28 cellular contexts compared by ENCODE assay signal in the genomic region with DNA sequence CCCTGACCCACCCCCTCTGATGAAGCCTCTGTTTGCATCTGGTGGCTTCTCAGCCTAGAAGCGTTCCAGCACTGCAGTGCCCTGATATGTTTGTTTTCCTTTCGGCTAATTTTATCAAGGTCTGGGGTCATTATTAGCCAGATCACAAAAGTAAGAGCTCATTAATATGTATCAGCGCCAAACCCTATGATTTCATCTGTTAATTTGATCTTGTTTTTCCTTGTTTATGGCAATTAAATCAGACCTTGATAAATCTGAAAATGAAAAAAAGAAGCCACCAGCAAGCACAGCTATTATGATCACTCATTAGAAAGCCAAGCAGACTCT.
"Had no signal": no experiment of that assay in that cellular context is flagged by ENCODE, and none has a peak within 500 bp of the region (broad histone marks: within the 10 kb centered on the region; RNA-seq: fewer than 3 reads in every experiment).

No MANE protein-coding gene starts in this region.

- H3K4me3 ChIP-seq: ovary, skin epidermis, upper lobe of left lung, vagina had no signal

- ATAC-seq: effector memory CD8-positive, alpha-beta T cell; esophagus mucosa; naive thymus-derived CD8-positive, alpha-beta T cell; sciatic nerve; stimulated activated naive CD8-positive, alpha-beta T cell treated with anti-CD3 and anti-CD28 coated beads, Interleukin-15, amount 100 ng/mL, for 72 hours; T-helper 17 cell had no signal

- H3K27ac ChIP-seq: ovary, skin epidermis, upper lobe of left lung, vagina, WERI-Rb-1 had no signal

- H3K9me3 Mint-ChIP-seq: activated CD4-positive, alpha-beta memory T cell treated with anti-CD3 and anti-CD28 coated beads, Interleukin-2, amount 10 ng/mL, durations not matched to agents 7 days and 5 days; activated CD4-positive, alpha-beta T cell treated with anti-CD3 and anti-CD28 coated beads, Interleukin-2, amount 10 ng/mL, durations not matched to agents 24 days and 14 days; activated naive CD4-positive, alpha-beta T cell treated with anti-CD3 and anti-CD28 coated beads, Interleukin-2, amount 10 ng/mL, durations not matched to agents 7 days and 5 days; activated naive CD8-positive, alpha-beta T cell treated with anti-CD3 and anti-CD28 coated beads, Interleukin-2, amount 10 ng/mL, durations not matched to agents 7 days and 5 days; activated T-cell treated with anti-CD3 and anti-CD28 coated beads, Interleukin-2, amount 50 U/mL, for 24 hours; effector memory CD8-positive, alpha-beta T cell; stimulated activated naive CD8-positive, alpha-beta T cell treated with anti-CD3 and anti-CD28 coated beads, Interleukin-15, amount 100 ng/mL, for 72 hours had no signal

- H3K4me3 Mint-ChIP-seq: activated CD4-positive, alpha-beta memory T cell treated with anti-CD3 and anti-CD28 coated beads, Interleukin-2, amount 10 ng/mL, durations not matched to agents 7 days and 5 days; activated CD4-positive, alpha-beta T cell treated with anti-CD3 and anti-CD28 coated beads, Interleukin-2, amount 10 ng/mL, durations not matched to agents 24 days and 14 days; activated naive CD4-positive, alpha-beta T cell treated with anti-CD3 and anti-CD28 coated beads, Interleukin-2, amount 10 ng/mL, durations not matched to agents 7 days and 5 days; activated naive CD8-positive, alpha-beta T cell treated with anti-CD3 and anti-CD28 coated beads, Interleukin-2, amount 10 ng/mL, durations not matched to agents 7 days and 5 days; activated T-cell treated with anti-CD3 and anti-CD28 coated beads, Interleukin-2, amount 50 U/mL, for 24 hours; effector memory CD8-positive, alpha-beta T cell; naive thymus-derived CD8-positive, alpha-beta T cell; stimulated activated memory B cell treated with anti-CD40 and anti-IgM and Interleukin-4, amounts not matched to agents 10 μg/mL and 1 μg/mL and 100 μg/mL, for 72 hours; stimulated activated naive CD8-positive, alpha-beta T cell treated with anti-CD3 and anti-CD28 coated beads, Interleukin-15, amount 100 ng/mL, for 72 hours; T-helper 17 cell had no signal

- DNase-seq: activated CD4-positive, alpha-beta memory T cell treated with anti-CD3 and anti-CD28 coated beads, Interleukin-2, amount 10 ng/mL, durations not matched to agents 7 days and 5 days; activated CD4-positive, alpha-beta T cell treated with anti-CD3 and anti-CD28 coated beads, Interleukin-2, amount 10 ng/mL, durations not matched to agents 24 days and 14 days; activated CD4-positive, CD25-positive, alpha-beta regulatory T cell treated with anti-CD3 and anti-CD28 coated beads, Interleukin-2, amount 50 U/mL, for 72 hours; activated CD8-positive, alpha-beta memory T cell treated with anti-CD3 and anti-CD28 coated beads, Interleukin-2, amount 50 U/mL, for 48 hours; activated gamma-delta T cell; activated naive CD4-positive, alpha-beta T cell treated with anti-CD3 and anti-CD28 coated beads, Interleukin-2, amount 10 ng/mL, durations not matched to agents 7 days and 5 days; activated naive CD8-positive, alpha-beta T cell treated with anti-CD3 and anti-CD28 coated beads, Interleukin-2, amount 10 ng/mL, durations not matched to agents 7 days and 5 days; activated T-cell treated with anti-CD3 and anti-CD28 coated beads, Interleukin-2, amount 50 U/mL, for 24 hours; amniotic stem cell; cortex of kidney; effector memory CD8-positive, alpha-beta T cell; foreskin fibroblast; naive thymus-derived CD8-positive, alpha-beta T cell; ovary; stimulated activated CD4-positive, alpha-beta T cell treated with anti-CD3 and anti-CD28 coated beads, Interleukin-12 subunit alpha, Interleukin-12 subunit beta, amount 100 ng/mL, for 4 hours; stimulated activated CD4-positive, alpha-beta T cell treated with anti-CD3 and anti-CD28 coated beads, Interleukin-4, amount 100 ng/mL, for 4 hours; stimulated activated CD8-positive, alpha-beta memory T cell treated with anti-CD3 and anti-CD28 coated beads, Interleukin-4, amount 100 ng/mL, for 48 hours; stimulated activated naive CD8-positive, alpha-beta T cell treated with anti-CD3 and anti-CD28 coated beads, Interleukin-15, amount 100 ng/mL, for 72 hours; T-helper 17 cell; T1000; WERI-Rb-1 had no signal

- H3K9me3 ChIP-seq: ovary, upper lobe of left lung, vagina had no signal

- H3K36me3 ChIP-seq: ovary, upper lobe of left lung, vagina, WERI-Rb-1 had no signal

- H3K27ac Mint-ChIP-seq: activated CD4-positive, alpha-beta memory T cell treated with anti-CD3 and anti-CD28 coated beads, Interleukin-2, amount 10 ng/mL, durations not matched to agents 7 days and 5 days; activated CD4-positive, alpha-beta T cell treated with anti-CD3 and anti-CD28 coated beads, Interleukin-2, amount 10 ng/mL, durations not matched to agents 24 days and 14 days; activated naive CD4-positive, alpha-beta T cell treated with anti-CD3 and anti-CD28 coated beads, Interleukin-2, amount 10 ng/mL, durations not matched to agents 7 days and 5 days; activated naive CD8-positive, alpha-beta T cell treated with anti-CD3 and anti-CD28 coated beads, Interleukin-2, amount 10 ng/mL, durations not matched to agents 7 days and 5 days; activated T-cell treated with anti-CD3 and anti-CD28 coated beads, Interleukin-2, amount 50 U/mL, for 24 hours; effector memory CD8-positive, alpha-beta T cell; naive thymus-derived CD8-positive, alpha-beta T cell; progenitor cell of endocrine pancreas; stimulated activated memory B cell treated with anti-CD40 and anti-IgM and Interleukin-4, amounts not matched to agents 10 μg/mL and 1 μg/mL and 100 μg/mL, for 72 hours; T-helper 17 cell had no signal

- H3K27me3 ChIP-seq: ovary, upper lobe of left lung, vagina had no signal

- H3K36me3 Mint-ChIP-seq: activated naive CD4-positive, alpha-beta T cell treated with anti-CD3 and anti-CD28 coated beads, Interleukin-2, amount 10 ng/mL, durations not matched to agents 7 days and 5 days; activated naive CD8-positive, alpha-beta T cell treated with anti-CD3 and anti-CD28 coated beads, Interleukin-2, amount 10 ng/mL, durations not matched to agents 7 days and 5 days; naive thymus-derived CD8-positive, alpha-beta T cell; stimulated activated memory B cell treated with anti-CD40 and anti-IgM and Interleukin-4, amounts not matched to agents 10 μg/mL and 1 μg/mL and 100 μg/mL, for 72 hours had no signal

- H3K4me1 Mint-ChIP-seq: activated CD4-positive, alpha-beta memory T cell treated with anti-CD3 and anti-CD28 coated beads, Interleukin-2, amount 10 ng/mL, durations not matched to agents 7 days and 5 days; activated CD4-positive, alpha-beta T cell treated with anti-CD3 and anti-CD28 coated beads, Interleukin-2, amount 10 ng/mL, durations not matched to agents 24 days and 14 days; activated naive CD4-positive, alpha-beta T cell treated with anti-CD3 and anti-CD28 coated beads, Interleukin-2, amount 10 ng/mL, durations not matched to agents 7 days and 5 days; activated naive CD8-positive, alpha-beta T cell treated with anti-CD3 and anti-CD28 coated beads, Interleukin-2, amount 10 ng/mL, durations not matched to agents 7 days and 5 days; naive thymus-derived CD8-positive, alpha-beta T cell; stimulated activated memory B cell treated with anti-CD40 and anti-IgM and Interleukin-4, amounts not matched to agents 10 μg/mL and 1 μg/mL and 100 μg/mL, for 72 hours; stimulated activated naive CD8-positive, alpha-beta T cell treated with anti-CD3 and anti-CD28 coated beads, Interleukin-15, amount 100 ng/mL, for 72 hours; T-helper 17 cell had no signal

- H3K4me1 ChIP-seq: upper lobe of left lung, vagina had no signal

- H3K27me3 Mint-ChIP-seq: activated CD4-positive, alpha-beta memory T cell treated with anti-CD3 and anti-CD28 coated beads, Interleukin-2, amount 10 ng/mL, durations not matched to agents 7 days and 5 days; activated CD4-positive, alpha-beta T cell treated with anti-CD3 and anti-CD28 coated beads, Interleukin-2, amount 10 ng/mL, durations not matched to agents 24 days and 14 days; activated T-cell treated with anti-CD3 and anti-CD28 coated beads, Interleukin-2, amount 50 U/mL, for 24 hours; stimulated activated memory B cell treated with anti-CD40 and anti-IgM and Interleukin-4, amounts not matched to agents 10 μg/mL and 1 μg/mL and 100 μg/mL, for 72 hours; stimulated activated naive CD8-positive, alpha-beta T cell treated with anti-CD3 and anti-CD28 coated beads, Interleukin-15, amount 100 ng/mL, for 72 hours had no signal
